ENCODE assay signal across 8 cellular contexts in the genomic region with DNA sequence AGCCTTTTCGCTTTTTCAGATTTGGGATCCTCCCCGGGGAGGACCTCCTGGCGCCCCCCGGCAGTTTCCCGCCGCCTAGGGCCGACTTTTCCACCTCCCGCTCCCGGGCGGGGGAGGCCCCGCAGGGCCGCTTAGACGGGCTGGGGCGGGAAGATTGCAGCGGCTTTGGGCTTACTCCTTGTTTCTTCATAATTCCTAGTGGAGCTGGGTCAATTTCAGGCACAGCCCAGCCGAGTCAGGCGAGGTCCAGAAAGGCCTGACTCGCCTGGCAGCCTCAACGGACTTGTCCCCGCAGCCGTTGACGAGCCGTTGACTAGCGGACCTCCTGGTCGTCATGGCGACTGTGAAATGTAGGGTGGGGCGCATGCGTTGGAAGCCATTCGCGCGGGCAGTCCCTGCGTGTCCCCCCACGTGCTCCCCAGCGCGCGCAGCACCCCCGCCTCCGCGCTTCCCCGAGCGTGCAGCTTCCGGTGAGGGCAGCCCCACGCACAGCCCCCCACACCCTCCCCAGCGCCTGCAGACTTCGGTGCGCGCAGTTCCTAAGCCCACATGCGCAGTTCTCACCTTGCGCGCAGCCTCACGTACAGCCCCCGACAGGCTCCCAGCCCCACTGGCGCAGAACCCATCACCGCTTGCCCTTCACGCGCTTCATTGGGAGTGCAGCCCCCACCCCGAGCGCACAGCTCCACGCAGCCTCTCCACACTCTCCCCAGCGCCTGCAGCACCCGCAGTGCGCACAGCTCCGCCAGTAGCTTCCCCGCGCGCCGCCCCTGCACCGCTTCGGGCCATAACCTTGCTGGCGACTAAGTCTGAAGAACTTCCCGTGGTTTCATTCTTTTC. TPM values are rescaled to one million over a fixed set of nuclear protein-coding genes. Genes with fewer than 3 reads are reported as not detected.
DNase-seq lines count a peak whose midpoint lies in the region; ATAC-seq and TF ChIP-seq lines count a peak whose summit lies in the region.
"Not testable (repeated sequence)": the region's sequence is repeated elsewhere in the genome, so short reads cannot be mapped to it uniquely, and the experiment has no call there.

No MANE protein-coding gene starts in this region.

- H3K27me3 ChIP-seq in left ventricle myocardium inferior (ENCODE audit: low read depth); tibial nerve: not testable (repeated sequence)

- peak; percentile 73 for DNase-seq in NCI-H1436 (lab: John Stamatoyannopoulos, UW)
- DNase-seq in T-helper 2 cell treated with Interferon-gamma antibody and Interleukin-4, amounts not matched to agents 5 μg/mL and 100 μg/mL, for 36 hours (ENCODE audit: low spot score): peak; percentile 83
- peak in 55 of 56 donors; percentile 9 to 86 (median 68) for DNase-seq in amygdala (lab: John Stamatoyannopoulos, UW)
- peak; percentile 65 for DNase-seq in left ventricle myocardium inferior
- peak; percentile 46 for DNase-seq in progenitor cell of endocrine pancreas (ENCODE audit: low spot score, unreplicated experiment)
- peak; percentile 29 to 45 for DNase-seq in tibial nerve (ENCODE audit: low spot score in 2 of 2)

- peak overlapping the region; percentile 99 for H3K4me3 Mint-ChIP-seq in T-helper 2 cell treated with Interferon-gamma antibody and Interleukin-4, amounts not matched to agents 5 μg/mL and 100 μg/mL, for 36 hours
- peak overlapping the region; percentile 86 for H3K4me3 Mint-ChIP-seq in progenitor cell of endocrine pancreas (ENCODE audit: low read depth)

- TF ChIP-seq EP300 in tibial nerve (IDR thresholded peaks at IDR 0.05): not testable (repeated sequence)

- peak overlapping the region; percentile 96 for H3K27ac Mint-ChIP-seq in T-helper 2 cell treated with Interferon-gamma antibody and Interleukin-4, amounts not matched to agents 5 μg/mL and 100 μg/mL, for 36 hours
- peak overlapping the region; percentile 92 for H3K27ac Mint-ChIP-seq in progenitor cell of endocrine pancreas

- H3K9me3 ChIP-seq in left ventricle myocardium inferior (replicated peaks); tibial nerve: not testable (repeated sequence)

- peaks cover 17% of the 10 kb centered on the region for H3K4me1 Mint-ChIP-seq in T-helper 2 cell treated with Interferon-gamma antibody and Interleukin-4, amounts not matched to agents 5 μg/mL and 100 μg/mL, for 36 hours (ENCODE audit: low read depth)
- H3K4me1 Mint-ChIP-seq in progenitor cell of endocrine pancreas (ENCODE audit: low read depth): peaks cover 12% of the 10 kb centered on the region

- not testable (repeated sequence) for H3K36me3 Mint-ChIP-seq in T-helper 2 cell treated with Interferon-gamma antibody and Interleukin-4, amounts not matched to agents 5 μg/mL and 100 μg/mL, for 36 hours (ENCODE audit: low read depth); progenitor cell of endocrine pancreas (ENCODE audit: insufficient read depth)

- intact Hi-C loops in left ventricle myocardium inferior (cut with micrococcal nuclease): not testable (repeated sequence)

- peaks cover 15% of the 10 kb centered on the region for H3K4me1 ChIP-seq in left ventricle myocardium inferior
- peaks cover 0 to 13% (median 0%) of the 10 kb centered on the region in 4 donors for H3K4me1 ChIP-seq in tibial nerve

- H3K36me3 ChIP-seq in left ventricle myocardium inferior, tibial nerve: not testable (repeated sequence)

- not testable (repeated sequence) for TF ChIP-seq POLR2A in tibial nerve (IDR thresholded peaks at IDR 0.05)

- not testable (repeated sequence) for H3K27me3 Mint-ChIP-seq in T-helper 2 cell treated with Interferon-gamma antibody and Interleukin-4, amounts not matched to agents 5 μg/mL and 100 μg/mL, for 36 hours (ENCODE audit: low read depth)
- H3K27me3 Mint-ChIP-seq in progenitor cell of endocrine pancreas: peaks cover 39% of the 10 kb centered on the region

- peak overlapping the region; percentile 60 for H3K27ac ChIP-seq in left ventricle myocardium inferior (replicated peaks)
- peak overlapping the region; percentile 27 to 79 (median 38) for H3K27ac ChIP-seq in tibial nerve

- H3K4me3 ChIP-seq in left ventricle myocardium inferior (peak overlapping the region; percentile 72), tibial nerve (peak overlapping the region; percentile 49 to 79 (median 62))

- 1% methylated on average over 38 to 60 of the region's 71 CpGs for WGBS in tibial nerve, 2 donors

- ATAC-seq in GM18502 (IDR thresholded peaks at IDR 0.05; ENCODE audit: poor library complexity, unreplicated experiment) (peak; percentile 92), HG02885 (IDR thresholded peaks at IDR 0.05; ENCODE audit: poor library complexity, unreplicated experiment) (peak; percentile 92)

- TF ChIP-seq CTCF in left ventricle myocardium inferior (IDR thresholded peaks at IDR 0.05; ENCODE audit: borderline replicate concordance); progenitor cell of endocrine pancreas (IDR thresholded peaks at IDR 0.05; ENCODE audit: unreplicated experiment); tibial nerve (IDR thresholded peaks at IDR 0.05): not testable (repeated sequence)

- not testable (repeated sequence) for H3K9me3 Mint-ChIP-seq in T-helper 2 cell treated with Interferon-gamma antibody and Interleukin-4, amounts not matched to agents 5 μg/mL and 100 μg/mL, for 36 hours; progenitor cell of endocrine pancreas (ENCODE audit: low read depth)

RNA-seq across cellular contexts. Expression of a gene that starts 17.1 kb away (rescaled TPM):
- 78.1 TPM for total RNA-seq in left ventricle myocardium inferior
- total RNA-seq in progenitor cell of endocrine pancreas: 78.1 and 81.1 TPM in 2 replicates
- total RNA-seq in tibial nerve: 10 to 100 TPM; 31.8 to 44.3 (median 41.1) TPM

Comparison
In these comparisons a context has a peak if more than half of its experiments do, and no peak if none do; other contexts are left out.
1. Peak in every context shown above with its lines: DNase-seq, ATAC-seq, H3K4me3 ChIP-seq and H3K27ac ChIP-seq.